28 cellular contexts compared by ENCODE assay signal in genomic region chr1:76705560-76705959, GRCh38.
"Had no signal": no experiment of that assay in that cellular context is flagged by ENCODE, and none has a peak within 500 bp of the region (broad histone marks: within the 10 kb centered on the region; RNA-seq: fewer than 3 reads in every experiment).

No MANE protein-coding gene starts in this region.

- ATAC-seq: activated CD8-positive, alpha-beta T cell treated with anti-CD3 and anti-CD28 coated beads for 36 hours; activated naive CD4-positive, alpha-beta T cell treated with anti-CD3 and anti-CD28 coated beads, Interleukin-2, amount 50 U/mL, for 72 hours had no signal

- H3K27me3 ChIP-seq: adrenal gland had no signal

- H3K27ac Mint-ChIP-seq: activated CD4-positive, alpha-beta T cell treated with anti-CD3 and anti-CD28 coated beads, Interleukin-2, amount 10 ng/mL, durations not matched to agents 24 days and 14 days; activated CD8-positive, alpha-beta T cell treated with anti-CD3 and anti-CD28 coated beads for 36 hours; activated naive CD4-positive, alpha-beta T cell treated with anti-CD3 and anti-CD28 coated beads for 36 hours; activated naive CD4-positive, alpha-beta T cell treated with anti-CD3 and anti-CD28 coated beads, Interleukin-2, amount 50 U/mL, for 72 hours; activated T-cell treated with anti-CD3 and anti-CD28 coated beads, Interleukin-2, amount 50 U/mL, for 24 hours; brain; T-helper 1 cell treated with Interleukin-12 subunit alpha and Interleukin-12 subunit beta and Interleukin-4 antibody, amounts not matched to agents 30 μg/mL and 1 μg/mL, for 36 hours; T-helper 2 cell treated with Interferon-gamma antibody and Interleukin-4, amounts not matched to agents 5 μg/mL and 100 μg/mL, for 36 hours had no signal

- H3K4me1 ChIP-seq: adrenal gland had no signal

- FAIRE-seq: colon, TTC549 had no signal

- H3K9me3 Mint-ChIP-seq: activated CD4-positive, alpha-beta T cell treated with anti-CD3 and anti-CD28 coated beads, Interleukin-2, amount 10 ng/mL, durations not matched to agents 24 days and 14 days; activated CD8-positive, alpha-beta T cell treated with anti-CD3 and anti-CD28 coated beads for 36 hours; activated naive CD4-positive, alpha-beta T cell treated with anti-CD3 and anti-CD28 coated beads for 36 hours; activated T-cell treated with anti-CD3 and anti-CD28 coated beads, Interleukin-2, amount 50 U/mL, for 24 hours; brain; T-helper 1 cell treated with Interleukin-12 subunit alpha and Interleukin-12 subunit beta and Interleukin-4 antibody, amounts not matched to agents 30 μg/mL and 1 μg/mL, for 36 hours; T-helper 2 cell treated with Interferon-gamma antibody and Interleukin-4, amounts not matched to agents 5 μg/mL and 100 μg/mL, for 36 hours had no signal

- H3K27me3 Mint-ChIP-seq: activated CD4-positive, alpha-beta T cell treated with anti-CD3 and anti-CD28 coated beads, Interleukin-2, amount 10 ng/mL, durations not matched to agents 24 days and 14 days had no signal

- H3K4me3 Mint-ChIP-seq: activated CD4-positive, alpha-beta T cell treated with anti-CD3 and anti-CD28 coated beads, Interleukin-2, amount 10 ng/mL, durations not matched to agents 24 days and 14 days; activated CD8-positive, alpha-beta T cell treated with anti-CD3 and anti-CD28 coated beads for 36 hours; activated naive CD4-positive, alpha-beta T cell treated with anti-CD3 and anti-CD28 coated beads for 36 hours; activated T-cell treated with anti-CD3 and anti-CD28 coated beads, Interleukin-2, amount 50 U/mL, for 24 hours; brain; T-helper 1 cell treated with Interleukin-12 subunit alpha and Interleukin-12 subunit beta and Interleukin-4 antibody, amounts not matched to agents 30 μg/mL and 1 μg/mL, for 36 hours; T-helper 2 cell treated with Interferon-gamma antibody and Interleukin-4, amounts not matched to agents 5 μg/mL and 100 μg/mL, for 36 hours had no signal

- H3K4me3 ChIP-seq: adrenal gland, SK-N-MC had no signal

- H3K27ac ChIP-seq: adrenal gland, SK-N-MC had no signal

- H3K4me1 Mint-ChIP-seq: activated CD4-positive, alpha-beta T cell treated with anti-CD3 and anti-CD28 coated beads, Interleukin-2, amount 10 ng/mL, durations not matched to agents 24 days and 14 days had no signal

- DNase-seq: activated CD4-positive, alpha-beta T cell treated with anti-CD3 and anti-CD28 coated beads, Interleukin-2, amount 10 ng/mL, durations not matched to agents 24 days and 14 days; activated CD4-positive, alpha-beta T cell treated with anti-CD3 and anti-CD28 coated beads, Interleukin-2, amount 50 U/mL, for 4 hours; activated CD8-positive, alpha-beta T cell treated with anti-CD3 and anti-CD28 coated beads for 36 hours; activated gamma-delta T cell treated with Interleukin-2 at 50 U/mL for 16 hours; activated naive CD4-positive, alpha-beta T cell treated with anti-CD3 and anti-CD28 coated beads for 36 hours; activated T-cell treated with anti-CD3 and anti-CD28 coated beads, Interleukin-2, amount 50 U/mL, for 24 hours; adrenal gland; central memory CD4-positive, alpha-beta T cell; Kasumi-1; MM.1S; MV-4-11; NCI-H1092; NCI-H1436 treated with DMSO at 0.1 percent for 48 hours; NCI-H1694 treated with DMSO at 0.1 percent for 48 hours; NCI-H2029 treated with DMSO at 0.1 percent for 48 hours; NCI-H2171 treated with DMSO at 0.1 percent for 48 hours; NCI-H2227 treated with DMSO at 0.1 percent for 48 hours; NCI-H446; NCI-H510A treated with DMSO at 0.1 percent for 48 hours; NK-92 treated with Interleukin-12 subunit alpha and Interleukin-12 subunit beta, amount 100 ng/mL, for 24 hours; Right ventricle myocardium superior had no signal

- H3K36me3 ChIP-seq: adrenal gland had no signal
